ENCODE assay signal across 8 cellular contexts in genomic region chr3:623914-624545, GRCh38.
"Had no signal": no experiment of that assay in that cellular context is flagged by ENCODE, and none has a peak within 500 bp of the region (broad histone marks: within the 10 kb centered on the region; RNA-seq: fewer than 3 reads in every experiment).

No MANE protein-coding gene starts in this region.

- ATAC-seq: GM23338 had no signal

- DNase-seq: H9, HCEC 1CT, KBM-7 had no signal

- H3K9ac ChIP-seq: KMS-11 had no signal

- H3K4me2 ChIP-seq: GM23338, KMS-11 had no signal

- H3K27ac ChIP-seq: KMS-11 had no signal

- FAIRE-seq: H1, H54, HTR-8/SVneo had no signal

- H3K4me3 ChIP-seq: GM23338 had no signal
